In the genomic region with DNA sequence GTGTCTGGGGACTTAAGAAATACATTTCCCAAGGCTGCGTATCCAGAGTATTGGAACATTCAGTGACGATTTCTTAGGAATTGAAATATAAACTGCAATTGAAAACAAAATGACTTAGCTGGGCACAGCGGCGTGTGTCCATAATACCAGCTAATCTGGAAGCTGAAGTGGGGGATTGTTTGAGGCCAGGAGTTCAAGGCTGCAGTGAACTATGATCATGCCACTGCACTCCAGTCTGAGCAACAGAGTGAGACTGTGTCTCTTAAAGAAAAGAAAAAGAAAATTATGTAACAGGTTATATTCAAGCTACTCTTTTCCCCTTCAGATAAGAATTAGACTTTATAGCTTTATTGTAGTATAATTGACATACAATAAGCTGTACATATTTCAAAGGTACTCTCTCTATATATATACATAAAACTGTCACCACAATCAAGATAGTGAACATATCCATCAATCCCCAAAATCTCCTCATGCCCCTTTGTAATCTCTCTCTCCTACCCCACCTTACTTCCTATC, we compare ENCODE assay signal across 27 cellular contexts. TPM values are rescaled to one million over a fixed set of nuclear protein-coding genes. Genes with fewer than 3 reads are reported as not detected.
"Had no signal": no experiment of that assay in that cellular context is flagged by ENCODE, and none has a peak within 500 bp of the region (broad histone marks: within the 10 kb centered on the region; RNA-seq: fewer than 3 reads in every experiment).

No MANE protein-coding gene starts in this region.

- DNase-seq: cerebellar nuclear complex; dorsolateral prefrontal cortex; effector CD4-positive, alpha-beta T cell; foreskin fibroblast; gastrocnemius medialis; head of caudate nucleus; kidney; left lung; mesenchymal stem cell; midbrain; naive thymus-derived CD8-positive, alpha-beta T cell; nephron progenitor cell; nucleus accumbens; sigmoid colon; spleen; stimulated activated CD4-positive, alpha-beta T cell treated with anti-CD3 and anti-CD28 coated beads, Interleukin-4, amount 100 ng/mL, for 4 hours; stimulated activated naive B cell treated with anti-CD40 and anti-IgM and Interleukin-4, amounts not matched to agents 10 μg/mL and 1 μg/mL and 100 μg/mL, for 72 hours; trophoblast cell had no signal

- FAIRE-seq: kidney had no signal

- H3K27me3 ChIP-seq: dorsolateral prefrontal cortex, gastrocnemius medialis, left lung, right atrium auricular region, sigmoid colon, spleen had no signal

- H3K4me1 ChIP-seq: gastrocnemius medialis, prostate gland had no signal

- H3K4me3 Mint-ChIP-seq: naive thymus-derived CD8-positive, alpha-beta T cell; nephron progenitor cell; stimulated activated naive B cell treated with anti-CD40 and anti-IgM and Interleukin-4, amounts not matched to agents 10 μg/mL and 1 μg/mL and 100 μg/mL, for 72 hours; stimulated activated naive CD8-positive, alpha-beta T cell treated with anti-CD3 and anti-CD28 coated beads, Interleukin-15, Interleukin-2, amounts not matched to agents 100 ng/mL and 50 ng/mL, for 24 hours had no signal

- H3K36me3 ChIP-seq: gastrocnemius medialis, left lung, prostate gland, right atrium auricular region, sigmoid colon, thoracic aorta had no signal

- H3K4me3 ChIP-seq: dorsolateral prefrontal cortex, gastrocnemius medialis, left lung, prostate gland, right atrium auricular region, sigmoid colon, spleen, thoracic aorta had no signal

- H3K27ac Mint-ChIP-seq: nephron progenitor cell; stimulated activated naive B cell treated with anti-CD40 and anti-IgM and Interleukin-4, amounts not matched to agents 10 μg/mL and 1 μg/mL and 100 μg/mL, for 72 hours; stimulated activated naive CD8-positive, alpha-beta T cell treated with anti-CD3 and anti-CD28 coated beads, Interleukin-15, Interleukin-2, amounts not matched to agents 100 ng/mL and 50 ng/mL, for 24 hours had no signal

- H3K27me3 Mint-ChIP-seq: naive thymus-derived CD8-positive, alpha-beta T cell; stimulated activated naive B cell treated with anti-CD40 and anti-IgM and Interleukin-4, amounts not matched to agents 10 μg/mL and 1 μg/mL and 100 μg/mL, for 72 hours; stimulated activated naive CD8-positive, alpha-beta T cell treated with anti-CD3 and anti-CD28 coated beads, Interleukin-15, Interleukin-2, amounts not matched to agents 100 ng/mL and 50 ng/mL, for 24 hours had no signal

- ATAC-seq: esophagus mucosa; gastrocnemius medialis; left lung; naive thymus-derived CD8-positive, alpha-beta T cell; stimulated activated naive B cell treated with anti-CD40 and anti-IgM and Interleukin-4, amounts not matched to agents 10 μg/mL and 1 μg/mL and 100 μg/mL, for 72 hours had no signal

- H3K9me3 Mint-ChIP-seq: naive thymus-derived CD8-positive, alpha-beta T cell; nephron progenitor cell; stimulated activated naive B cell treated with anti-CD40 and anti-IgM and Interleukin-4, amounts not matched to agents 10 μg/mL and 1 μg/mL and 100 μg/mL, for 72 hours; stimulated activated naive CD8-positive, alpha-beta T cell treated with anti-CD3 and anti-CD28 coated beads, Interleukin-15, Interleukin-2, amounts not matched to agents 100 ng/mL and 50 ng/mL, for 24 hours had no signal

- H3K9me3 ChIP-seq: gastrocnemius medialis, left lung, prostate gland, right atrium auricular region, sigmoid colon, spleen, thoracic aorta had no signal

- H3K27ac ChIP-seq: gastrocnemius medialis, left lung, prostate gland, right atrium auricular region, sigmoid colon, spleen, thoracic aorta had no signal

RNA-seq across cellular contexts. Expression of a gene that starts 22.4 kb away (rescaled TPM):
- total RNA-seq: gastrocnemius medialis; glomerular endothelial cell; left lung; lung microvascular endothelial cell; naive thymus-derived CD8-positive, alpha-beta T cell; osteocyte; sigmoid colon; skeletal muscle tissue; spleen; thoracic aorta had no signal
- polyA plus RNA-seq: naive thymus-derived CD8-positive, alpha-beta T cell; spleen had no signal
